In genomic region chr12:29844667-29845066, GRCh38 we compare ENCODE assay signal across 12 cellular contexts.
"Had no signal": no experiment of that assay in that cellular context is flagged by ENCODE, and none has a peak within 500 bp of the region (broad histone marks: within the 10 kb centered on the region; RNA-seq: fewer than 3 reads in every experiment).

No MANE protein-coding gene starts in this region.

- H3K27ac Mint-ChIP-seq: activated naive CD4-positive, alpha-beta T cell treated with anti-CD3 and anti-CD28 coated beads, Interleukin-2, amount 50 U/mL, for 72 hours had no signal

- H3K9ac ChIP-seq: parathyroid adenoma had no signal

- H2AFZ ChIP-seq: parathyroid adenoma had no signal

- H3K27me3 ChIP-seq: stomach had no signal

- H3K4me3 Mint-ChIP-seq: activated T-cell treated with anti-CD3 and anti-CD28 coated beads, Interleukin-2, amount 50 U/mL, for 4 hours; neural crest cell had no signal

- H3K27ac ChIP-seq: parathyroid adenoma, stomach had no signal

- H3K36me3 ChIP-seq: stomach had no signal

- H3K79me2 ChIP-seq: parathyroid adenoma had no signal

- ATAC-seq: activated CD4-positive, CD25-positive, alpha-beta regulatory T cell treated with anti-CD3 and anti-CD28 coated beads, Interleukin-2, amount 50 U/mL, for 24 hours; activated naive CD4-positive, alpha-beta T cell treated with anti-CD3 and anti-CD28 coated beads, Interleukin-2, amount 50 U/mL, for 72 hours; activated T-cell treated with anti-CD3 and anti-CD28 coated beads, Interleukin-2, amount 50 U/mL, for 4 hours had no signal

- H3K4me1 Mint-ChIP-seq: neural crest cell had no signal

- DNase-seq: activated CD4-positive, alpha-beta T cell treated with anti-CD3 and anti-CD28 coated beads, Interleukin-2, amount 50 U/mL, for 48 hours; activated effector memory CD4-positive, alpha-beta T cell treated with anti-CD3 and anti-CD28 coated beads, Interleukin-2, amount 50 U/mL, for 16 hours; activated T-cell treated with anti-CD3 and anti-CD28 coated beads, Interleukin-2, amount 50 U/mL, for 4 hours; anterior cingulate cortex; mesenchymal stem cell; stimulated activated CD4-positive, alpha-beta T cell treated with anti-CD3 and anti-CD28 coated beads, Interleukin-4, amount 100 ng/mL, for 4 hours; stomach had no signal

- H3K4me3 ChIP-seq: stomach had no signal

- FAIRE-seq: islet of Langerhans had no signal

- H3K4me1 ChIP-seq: parathyroid adenoma, stomach had no signal
